In genomic region chr1:29854700-29855276, GRCh38 we compare ENCODE assay signal across 17 cellular contexts.
A peak's percentile ranks its signal among the peaks of the same experiment; 100 is the strongest.
DNase-seq lines count a peak whose midpoint lies in the region; ATAC-seq and TF ChIP-seq lines count a peak whose summit lies in the region.
"Had no signal": no experiment of that assay in that cellular context is flagged by ENCODE, and none has a peak within 500 bp of the region (broad histone marks: within the 10 kb centered on the region; RNA-seq: fewer than 3 reads in every experiment).

No MANE protein-coding gene starts in this region.

- peaks cover 41% of the 10 kb centered on the region for H3K27me3 Mint-ChIP-seq in progenitor cell of endocrine pancreas
- peaks cover 10% of the 10 kb centered on the region for H3K27me3 Mint-ChIP-seq in activated T-helper 1 cell treated with anti-CD3 and anti-CD28 coated beads, Interleukin-12 subunit alpha, Interleukin-12 subunit beta, Interleukin-2, Interleukin-4 antibody, amounts not matched to agents 30 ng/mL and 10 ng/mL and 1 ng/mL, durations not matched to agents 14 hours and 24 hours and 36 hours (ENCODE audit: insufficient read depth)

- H3K36me3 Mint-ChIP-seq in progenitor cell of endocrine pancreas (ENCODE audit: insufficient read depth), result no peaks in the 10 kb centered on the region
- H3K36me3 Mint-ChIP-seq in activated T-helper 1 cell treated with anti-CD3 and anti-CD28 coated beads, Interleukin-12 subunit alpha, Interleukin-12 subunit beta, Interleukin-2, Interleukin-4 antibody, amounts not matched to agents 30 ng/mL and 10 ng/mL and 1 ng/mL, durations not matched to agents 14 hours and 24 hours and 36 hours (ENCODE audit: low read depth), result no peaks in the 10 kb centered on the region
- H3K36me3 Mint-ChIP-seq: CD8-positive, alpha-beta memory T cell had no signal

- peaks cover 9% of the 10 kb centered on the region for H3K4me1 Mint-ChIP-seq in progenitor cell of endocrine pancreas (ENCODE audit: low read depth)
- peaks cover 7% of the 10 kb centered on the region for H3K4me1 Mint-ChIP-seq in activated T-helper 1 cell treated with anti-CD3 and anti-CD28 coated beads, Interleukin-12 subunit alpha, Interleukin-12 subunit beta, Interleukin-2, Interleukin-4 antibody, amounts not matched to agents 30 ng/mL and 10 ng/mL and 1 ng/mL, durations not matched to agents 14 hours and 24 hours and 36 hours (ENCODE audit: low read depth)
- H3K4me1 Mint-ChIP-seq: CD8-positive, alpha-beta memory T cell had no signal

- peak overlapping the region; percentile 3 for H3K27ac Mint-ChIP-seq in progenitor cell of endocrine pancreas
- no peak overlapping the region for H3K27ac Mint-ChIP-seq in activated T-helper 1 cell treated with anti-CD3 and anti-CD28 coated beads, Interleukin-12 subunit alpha, Interleukin-12 subunit beta, Interleukin-2, Interleukin-4 antibody, amounts not matched to agents 30 ng/mL and 10 ng/mL and 1 ng/mL, durations not matched to agents 14 hours and 24 hours and 36 hours
- H3K27ac Mint-ChIP-seq: CD8-positive, alpha-beta memory T cell had no signal

- H3K27ac ChIP-seq in HEK293 (ENCODE audit: extremely low read depth, low read depth, low read length), result no peak overlapping the region
- H3K27ac ChIP-seq: C4-2B, SJCRH30 had no signal

- no peaks in the 10 kb centered on the region for H3K36me3 ChIP-seq in HEK293 (ENCODE audit: control insufficient read depth in 2 of 2, insufficient read depth in 1 of 2, low read length in 2 of 2)
- H3K36me3 ChIP-seq: SJCRH30 had no signal

- no peaks in the 10 kb centered on the region for H3K9me3 Mint-ChIP-seq in progenitor cell of endocrine pancreas (ENCODE audit: low read depth)
- H3K9me3 Mint-ChIP-seq in activated T-helper 1 cell treated with anti-CD3 and anti-CD28 coated beads, Interleukin-12 subunit alpha, Interleukin-12 subunit beta, Interleukin-2, Interleukin-4 antibody, amounts not matched to agents 30 ng/mL and 10 ng/mL and 1 ng/mL, durations not matched to agents 14 hours and 24 hours and 36 hours, result no peaks in the 10 kb centered on the region

- peak; percentile 19 for DNase-seq in NCI-H748 (lab: John Stamatoyannopoulos, UW; ENCODE audit: unreplicated experiment)
- no peak for DNase-seq in NCI-H748 treated with DMSO at 0.1 percent for 48 hours (lab: John Stamatoyannopoulos, UW)
- peak; percentile 46 for DNase-seq in islet precursor cell
- no peak for DNase-seq in progenitor cell of endocrine pancreas (ENCODE audit: low spot score, unreplicated experiment)
- no peak for DNase-seq in activated T-helper 1 cell treated with anti-CD3 and anti-CD28 coated beads, Interleukin-12 subunit alpha, Interleukin-12 subunit beta, Interleukin-2, Interleukin-4 antibody, amounts not matched to agents 30 ng/mL and 10 ng/mL and 1 ng/mL, durations not matched to agents 14 hours and 24 hours and 36 hours (ENCODE audit: low spot score)
- DNase-seq in DMS114 treated with DMSO at 0.1 percent for 48 hours (lab: John Stamatoyannopoulos, UW; ENCODE audit: unreplicated experiment), result no peak
- DNase-seq: 8988T; Calu3; CD8-positive, alpha-beta memory T cell; GDM1; Karpas-422; NCI-H1694; SJCRH30 had no signal

- H3K9me3 ChIP-seq in HEK293 (ENCODE audit: control insufficient read depth, insufficient read depth, low read depth, low read length), result no peaks in the 10 kb centered on the region
- H3K9me3 ChIP-seq: SJCRH30 had no signal

- no peak overlapping the region for H3K4me3 Mint-ChIP-seq in progenitor cell of endocrine pancreas (ENCODE audit: low read depth)
- no peak overlapping the region for H3K4me3 Mint-ChIP-seq in activated T-helper 1 cell treated with anti-CD3 and anti-CD28 coated beads, Interleukin-12 subunit alpha, Interleukin-12 subunit beta, Interleukin-2, Interleukin-4 antibody, amounts not matched to agents 30 ng/mL and 10 ng/mL and 1 ng/mL, durations not matched to agents 14 hours and 24 hours and 36 hours
- H3K4me3 Mint-ChIP-seq: CD8-positive, alpha-beta memory T cell had no signal

- TF ChIP-seq CTCF in HEK293 (tag by site-specific recombination; IDR thresholded peaks at IDR 0.05), result no peak
- TF ChIP-seq CTCF in progenitor cell of endocrine pancreas (IDR thresholded peaks at IDR 0.05; ENCODE audit: unreplicated experiment), result no peak

- POLR2A ChIA-PET in HEK293 (lab: Yijun Ruan, JAX), result no interaction called here

- intact Hi-C loops in activated T-helper 1 cell treated with anti-CD3 and anti-CD28 coated beads, Interleukin-12 subunit alpha, Interleukin-12 subunit beta, Interleukin-2, Interleukin-4 antibody, amounts not matched to agents 30 ng/mL and 10 ng/mL and 1 ng/mL, durations not matched to agents 14 hours and 24 hours and 36 hours (cut with micrococcal nuclease), result no loop called here

- no peak for ATAC-seq in GM21619 (IDR thresholded peaks at IDR 0.05; ENCODE audit: unreplicated experiment)
- ATAC-seq: HCT116 had no signal

- CTCF ChIA-PET in HEK293 (lab: Yijun Ruan, JAX), result interaction anchor here (2.0 kb wide), 1 partner anchor 62 kb away, joined by 6 read pairs; no protein-coding TSS in a partner anchor

- no peaks in the 10 kb centered on the region for H3K4me1 ChIP-seq in HEK293 (ENCODE audit: control insufficient read depth, insufficient read depth, low read length)
- H3K4me1 ChIP-seq: SJCRH30 had no signal

- no peak overlapping the region for H3K4me3 ChIP-seq in HEK293 (ENCODE audit: low read depth, low read length)
- H3K4me3 ChIP-seq: SJCRH30 had no signal

TF ChIP-seq in HEK293, 187 proteins besides CTCF, POLR2A, EP300 and RAD21 (continues in another document):
- no peak for TF ChIP-seq ZNF621 (tag by site-specific recombination; IDR thresholded peaks at IDR 0.05)
- TF ChIP-seq ATF2 (tag by site-specific recombination; IDR thresholded peaks at IDR 0.05; ENCODE audit: low read depth), result peak; percentile 68
- TF ChIP-seq GLIS1 (tag by site-specific recombination; IDR thresholded peaks at IDR 0.05), result peak; percentile 56
- TF ChIP-seq ZBTB6 (tag by site-specific recombination; IDR thresholded peaks at IDR 0.05), result no peak
- no peak for TF ChIP-seq ZNF692 (tag by site-specific recombination; IDR thresholded peaks at IDR 0.05)
- peak; percentile 93 for TF ChIP-seq PRDM10 (tag by site-specific recombination; IDR thresholded peaks at IDR 0.05)

Comparison
In these comparisons a context has a peak if more than half of its experiments do, and no peak if none do; other contexts are left out.
1. DNase-seq: peak in NCI-H748 (single experiment) and islet precursor cell (single experiment); none in NCI-H748 treated with DMSO at 0.1 percent for 48 hours (single experiment), progenitor cell of endocrine pancreas (single experiment), activated T-helper 1 cell treated with anti-CD3 and anti-CD28 coated beads, Interleukin-12 subunit alpha, Interleukin-12 subunit beta, Interleukin-2, Interleukin-4 antibody, amounts not matched to agents 30 ng/mL and 10 ng/mL and 1 ng/mL, durations not matched to agents 14 hours and 24 hours and 36 hours (single experiment) and DMS114 treated with DMSO at 0.1 percent for 48 hours (single experiment).